ENCODE assay signal across 8 cellular contexts in the genomic region with DNA sequence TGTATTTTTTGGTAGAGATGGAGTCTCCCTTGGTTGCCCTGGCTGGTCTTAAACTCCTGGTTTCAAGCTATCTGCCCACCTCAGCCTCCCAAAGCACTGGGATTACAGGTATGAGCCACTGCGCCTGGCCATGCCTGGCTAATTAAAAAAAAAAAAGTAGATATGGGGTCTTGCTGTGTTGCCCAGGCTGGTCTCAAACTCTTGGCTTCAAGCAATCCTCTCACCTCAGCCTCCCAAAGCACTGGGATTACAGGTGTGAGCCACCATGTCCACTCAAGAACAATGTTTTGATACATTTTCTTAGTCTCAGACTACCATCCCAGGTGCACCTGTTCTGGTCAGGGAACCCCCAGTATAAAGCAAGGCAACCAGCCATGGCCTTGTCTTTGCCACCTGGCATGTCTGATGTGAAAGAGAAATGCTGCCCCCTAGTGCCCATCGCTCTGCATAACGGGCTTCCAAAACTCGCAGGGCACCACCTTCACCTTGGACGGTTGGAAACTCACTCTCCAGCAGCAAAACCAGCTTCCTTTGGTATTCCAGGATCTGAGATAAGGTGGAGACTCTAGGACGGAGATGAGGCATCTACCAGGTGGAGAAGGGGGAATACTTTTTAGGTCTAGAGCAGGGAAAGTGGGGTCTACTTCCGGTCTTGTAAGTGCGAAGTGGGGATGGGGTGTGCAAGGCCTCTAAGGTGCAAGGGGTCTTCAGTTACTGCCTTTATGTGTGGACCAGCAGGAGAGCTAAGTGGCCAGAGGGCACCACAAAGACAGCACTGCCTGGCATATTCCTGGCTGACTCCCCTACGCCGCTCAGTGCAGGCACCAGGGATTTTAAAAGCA. TPM values are rescaled to one million over a fixed set of nuclear protein-coding genes. Genes with fewer than 3 reads are reported as not detected.
DNase-seq lines count a peak whose midpoint lies in the region; ATAC-seq and TF ChIP-seq lines count a peak whose summit lies in the region.

No MANE protein-coding gene starts in this region.

- no peak overlapping the region for H3K4me3 ChIP-seq in DOHH2 (ENCODE audit: low read length)
- no peak overlapping the region for H3K4me3 ChIP-seq in right atrium auricular region
- no peak overlapping the region for H3K4me3 ChIP-seq in sigmoid colon

- TF ChIP-seq POLR2A in sigmoid colon (IDR thresholded peaks at IDR 0.05) = no peak

- H3K79me2 ChIP-seq in DOHH2 (ENCODE audit: control insufficient read depth, low read length) = no peaks in the 10 kb centered on the region

- no peaks in the 10 kb centered on the region for H4K20me1 ChIP-seq in DOHH2 (ENCODE audit: control insufficient read depth, insufficient read depth, low read depth, low read length)

- H3K9me3 ChIP-seq in DOHH2 (ENCODE audit: control insufficient read depth, insufficient read depth, low read length) (no peaks in the 10 kb centered on the region), right atrium auricular region (no peaks in the 10 kb centered on the region), sigmoid colon (no peaks in the 10 kb centered on the region)

- H3K27me3 ChIP-seq in DOHH2 (ENCODE audit: control insufficient read depth, low read length) (no peaks in the 10 kb centered on the region), right atrium auricular region (no peaks in the 10 kb centered on the region), sigmoid colon (no peaks in the 10 kb centered on the region)

- H3K36me3 ChIP-seq in DOHH2 (ENCODE audit: control insufficient read depth, low read length) (no peaks in the 10 kb centered on the region), right atrium auricular region (no peaks in the 10 kb centered on the region), sigmoid colon (no peaks in the 10 kb centered on the region)

- H3K27ac ChIP-seq in DOHH2 (ENCODE audit: low read depth, low read length) (no peak overlapping the region), right atrium auricular region (no peak overlapping the region), sigmoid colon (no peak overlapping the region)

- ATAC-seq in GM21723 (IDR thresholded peaks at IDR 0.05; ENCODE audit: unreplicated experiment) (peak; percentile 80), GM18861 (IDR thresholded peaks at IDR 0.05; ENCODE audit: unreplicated experiment) (no peak)

- 51% methylated on average over 10 of the region's 10 CpGs for WGBS in sigmoid colon, 2 donors

- intact Hi-C loops in sigmoid colon (cut with DNase I) = loop anchor here (1.0 to 2.0 kb wide), 2 partner anchors 183 to 225 kb away; no protein-coding TSS in a partner anchor

- DNase-seq in MV-4-11 (lab: John Stamatoyannopoulos, UW) = peak; percentile 33
- DNase-seq in T-helper 1 cell = peak; percentile 38 to 71 (median 64)
- peak in 44 of 56 donors; percentile 6 to 73 (median 40) for DNase-seq in amygdala (lab: John Stamatoyannopoulos, UW)
- DNase-seq in right atrium auricular region (ENCODE audit: low spot score) = peak; percentile 75
- DNase-seq in sigmoid colon = peak; percentile 82

- peak; percentile 89 for TF ChIP-seq CTCF in DOHH2 (IDR thresholded peaks at IDR 0.05; ENCODE audit: low read depth, low read length, poor library complexity, severe bottlenecking)
- peak; percentile 83 to 92 for TF ChIP-seq CTCF in right atrium auricular region (IDR thresholded peaks at IDR 0.05)
- peak; percentile 66 to 88 (median 86) for TF ChIP-seq CTCF in sigmoid colon (IDR thresholded peaks at IDR 0.05)

- no peak for TF ChIP-seq EP300 in sigmoid colon (IDR thresholded peaks at IDR 0.05)

- H3K9me2 ChIP-seq in DOHH2 (replicated peaks; ENCODE audit: control insufficient read depth, low read length) = no peaks in the 10 kb centered on the region

- H3F3A ChIP-seq in DOHH2 (ENCODE audit: control insufficient read depth, insufficient read depth) = no peaks in the 10 kb centered on the region

- H3K4me1 ChIP-seq in DOHH2 (ENCODE audit: control insufficient read depth, low read length) = no peaks in the 10 kb centered on the region
- H3K4me1 ChIP-seq in right atrium auricular region = peaks cover 0 to 16% of the 10 kb centered on the region in 2 donors
- peaks cover 0 to 4% (median 0%) of the 10 kb centered on the region in 4 donors for H3K4me1 ChIP-seq in sigmoid colon

- no peak overlapping the region for H3K4me2 ChIP-seq in DOHH2 (ENCODE audit: low read length)

RNA-seq across cellular contexts. Expression of gene AFAP1, which starts 47.7 kb away (rescaled TPM):
- total RNA-seq in right atrium auricular region = 10 to 100 TPM; 16.2 to 27.2 TPM
- total RNA-seq in sigmoid colon = 10 to 100 TPM; 24.0 to 51.3 (median 38.2) TPM
- polyA plus RNA-seq in sigmoid colon = 10 to 100 TPM in 1 of 3 donors, 1 to 10 TPM in 2; 7.6 to 14.5 (median 9.6) TPM
